In the genomic region with DNA sequence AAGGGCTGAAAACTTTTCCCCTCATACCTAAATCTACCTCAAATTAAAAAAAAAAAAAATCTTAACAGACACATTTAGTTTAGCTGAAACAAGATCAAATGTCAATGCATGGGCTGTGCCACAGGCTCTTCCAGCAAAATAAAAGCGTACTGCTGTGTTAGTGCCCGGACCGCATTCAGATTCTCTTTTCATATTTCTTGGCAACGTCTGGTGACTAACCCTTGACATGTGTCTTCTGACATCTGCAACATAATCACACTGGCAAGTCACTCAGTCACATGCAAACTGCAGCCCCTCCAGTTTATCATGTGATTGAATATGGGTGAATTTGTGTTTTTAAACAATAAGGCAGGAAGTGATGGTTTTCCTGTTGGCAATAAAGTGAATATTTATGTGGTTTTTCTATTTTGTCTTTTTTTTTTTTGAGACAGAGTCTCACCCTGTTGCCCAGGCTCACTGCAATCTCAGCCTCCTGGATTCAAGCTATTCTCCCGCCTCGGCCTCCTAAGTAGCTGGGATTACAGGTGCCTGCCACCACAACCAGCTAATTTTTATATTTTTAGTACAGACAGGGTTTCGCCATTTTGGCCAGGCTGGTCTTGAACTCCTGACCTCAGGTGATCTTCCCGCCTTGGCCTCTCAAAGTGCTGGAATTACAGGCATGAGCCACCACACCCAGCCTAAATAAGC, we compare ENCODE assay signal across 8 cellular contexts.
DNase-seq lines count a peak whose midpoint lies in the region; ATAC-seq and TF ChIP-seq lines count a peak whose summit lies in the region.
"Not testable (repeated sequence)": the region's sequence is repeated elsewhere in the genome, so short reads cannot be mapped to it uniquely, and the experiment has no call there.

No MANE protein-coding gene starts in this region.

- peaks cover 10 to 15% of the 10 kb centered on the region in 2 donors for H3K4me1 Mint-ChIP-seq in immature natural killer cell

- peak overlapping the region; percentile 85 to 93 (median 91) for H3K27ac Mint-ChIP-seq in immature natural killer cell

- peaks cover 10 to 25% (median 20%) of the 10 kb centered on the region in 3 donors for H3K36me3 Mint-ChIP-seq in immature natural killer cell

- in situ Hi-C loops in gastrocnemius medialis (cut with MboI; ENCODE audit: low sequenced_read_pairs in 4 of 4) = not testable (repeated sequence)

- not testable (repeated sequence) for H3K9me2 ChIP-seq in MM.1S (replicated peaks; ENCODE audit: insufficient read depth, low read length)

- WGBS in aorta, 2 donors = 76 to 83% methylated on average over 8 of the region's 8 CpGs

- H3K9me3 Mint-ChIP-seq in immature natural killer cell = not testable (repeated sequence)

- intact Hi-C loops in gastrocnemius medialis (cut with DNase I; ENCODE audit: low total_unique reads); aorta (cut with DNase I): not testable (repeated sequence)

- not testable (repeated sequence) for TF ChIP-seq CTCF in MM.1S (IDR thresholded peaks at IDR 0.05; ENCODE audit: low read length); gastrocnemius medialis (IDR thresholded peaks at IDR 0.05 in 4 of 5, conservative IDR thresholded peaks at IDR 0.05 in 1 of 5)

- not testable (repeated sequence) for H3K4me1 ChIP-seq in MM.1S (ENCODE audit: low read length); gastrocnemius medialis; aorta (ENCODE audit: control insufficient read depth in 1 of 2, insufficient read depth in 2 of 2, low read length in 2 of 2)

- H3K79me2 ChIP-seq in MM.1S (ENCODE audit: low read length) = not testable (repeated sequence)

- peak; percentile 67 to 78 for ATAC-seq in gastrocnemius medialis
- ATAC-seq in aorta (ENCODE audit: low FRiP score) = peak; percentile 50

- TF ChIP-seq POLR2A in gastrocnemius medialis (IDR thresholded peaks at IDR 0.05) = not testable (repeated sequence)

- H3K27ac ChIP-seq in MM.1S (ENCODE audit: low read length) (peak overlapping the region; percentile 54; the same call in 1 of the 2 replicates), gastrocnemius medialis (peak overlapping the region in 2 of 4 donors; percentile 7 to 52)
- not testable (repeated sequence) for H3K27ac ChIP-seq in aorta (ENCODE audit: low read depth in 1 of 2, low read length in 2 of 2)

- DNase-seq in EH (ENCODE audit: low read depth) (peak; percentile 38), MM.1S (peak; percentile 77), immature natural killer cell (peak; percentile 62 to 72 (median 66))
- DNase-seq in activated CD4-positive, alpha-beta T cell treated with anti-CD3 and anti-CD28 coated beads for 4 hours = peak; percentile 16 to 42
- peak; percentile 28 for DNase-seq in activated gamma-delta T cell treated with anti-CD3 and anti-CD28 coated beads, Interleukin-2, amount 50 U/mL, for 16 hours (ENCODE audit: low read depth)
- DNase-seq in effector CD8-positive, alpha-beta T cell (lab: John Stamatoyannopoulos, UW) = peak; percentile 20
- DNase-seq in gastrocnemius medialis, aorta: not testable (repeated sequence)

- not testable (repeated sequence) for H3K4me3 ChIP-seq in MM.1S (ENCODE audit: low read length); gastrocnemius medialis; aorta (ENCODE audit: low read length in 2 of 2)

- not testable (repeated sequence) for H3K9me3 ChIP-seq in MM.1S (replicated peaks; ENCODE audit: insufficient read depth, low read length); gastrocnemius medialis; aorta (ENCODE audit: control insufficient read depth, low read length)

- H3K27me3 Mint-ChIP-seq in immature natural killer cell (ENCODE audit: low read depth in 3 of 3) = not testable (repeated sequence)

- H3K9ac ChIP-seq in MM.1S (ENCODE audit: low read length) = not testable (repeated sequence)

- H3K4me2 ChIP-seq in MM.1S (ENCODE audit: low read depth, low read length) = not testable (repeated sequence)

- not testable (repeated sequence) for H4K20me1 ChIP-seq in MM.1S (ENCODE audit: insufficient read depth, low read length)

- not testable (repeated sequence) for H3K36me3 ChIP-seq in MM.1S (replicated peaks; ENCODE audit: insufficient read depth, low read length); gastrocnemius medialis; aorta (ENCODE audit: control insufficient read depth in 1 of 2, insufficient read depth in 2 of 2, low read length in 1 of 2)

- not testable (repeated sequence) for H3K27me3 ChIP-seq in MM.1S (replicated peaks; ENCODE audit: insufficient read depth, low read length); gastrocnemius medialis; aorta (ENCODE audit: control insufficient read depth in 1 of 2, insufficient read depth in 2 of 2, low read length in 1 of 2)

- not testable (repeated sequence) for H3F3A ChIP-seq in MM.1S (ENCODE audit: insufficient read depth, low read length)

- H3K4me3 Mint-ChIP-seq in immature natural killer cell = peak overlapping the region; percentile 52 to 70 (median 63)

- not testable (repeated sequence) for H2AFZ ChIP-seq in MM.1S (ENCODE audit: low read length)
